ENCODE assay signal across 20 cellular contexts in the genomic region with DNA sequence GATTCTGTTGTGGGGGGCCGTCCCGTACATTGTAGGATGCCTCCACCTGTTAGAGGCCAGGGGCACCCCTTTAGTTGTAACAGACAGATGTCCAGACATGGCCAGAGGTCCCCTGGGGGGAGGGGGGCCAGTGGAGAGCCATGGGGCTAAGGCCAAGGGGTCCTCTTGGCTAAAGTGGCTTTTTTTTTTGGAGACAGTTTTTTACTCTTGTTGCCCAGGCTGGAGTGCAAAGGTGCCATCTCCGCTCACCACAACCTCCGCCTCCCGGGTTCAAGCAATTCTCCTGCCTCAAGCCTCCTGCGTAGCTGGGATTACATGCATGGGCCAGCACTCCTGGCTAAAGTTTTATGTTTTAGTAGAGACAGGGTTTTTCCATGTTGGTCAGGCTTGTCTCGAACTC.
DNase-seq lines count a peak whose midpoint lies in the region; ATAC-seq, FAIRE-seq and TF ChIP-seq lines count a peak whose summit lies in the region.
"Had no signal": no experiment of that assay in that cellular context is flagged by ENCODE, and none has a peak within 500 bp of the region (broad histone marks: within the 10 kb centered on the region; RNA-seq: fewer than 3 reads in every experiment).

No MANE protein-coding gene starts in this region.

- intact Hi-C loops in sciatic nerve (cut with DNase I): loop anchor here (5.0 kb wide), 1 partner anchor 77 kb away; no protein-coding TSS in a partner anchor

- no peak for FAIRE-seq in GM12891 (lab: Jason Lieb, UNC)
- FAIRE-seq: D721Med, H54, HTR-8/SVneo had no signal

- H3K4me1 Mint-ChIP-seq in chondrocyte (ENCODE audit: low read depth): no peaks in the 10 kb centered on the region
- H3K4me1 Mint-ChIP-seq: GM23338 had no signal

- H3K9me3 ChIP-seq in HAP-1: no peaks in the 10 kb centered on the region
- H3K9me3 ChIP-seq: BE2C, Caco-2 had no signal

- no peak overlapping the region for H3K4me3 Mint-ChIP-seq in chondrocyte (ENCODE audit: unreplicated experiment)
- H3K4me3 Mint-ChIP-seq: CD4-positive, CD25-positive, alpha-beta regulatory T cell; GM23338; HFFc6 had no signal

- no peak overlapping the region for H3K4me3 ChIP-seq in HAP-1
- H3K4me3 ChIP-seq: GM23338 had no signal

- no peaks in the 10 kb centered on the region for H3K27me3 Mint-ChIP-seq in chondrocyte (ENCODE audit: low read depth)

- in situ Hi-C loops in HAP-1 (cut with MboI; ENCODE audit: low sequenced_read_pairs): no loop called here

- ATAC-seq in sciatic nerve: no peak
- ATAC-seq: GM23338, HCT116, HepG2 had no signal

- no peaks in the 10 kb centered on the region for H3K4me1 ChIP-seq in HAP-1
- H3K4me1 ChIP-seq: BE2C had no signal

- TF ChIP-seq POLR2A in GM12891 (IDR thresholded peaks at IDR 0.05; ENCODE audit: low read depth, low read length): 0 out of 2 replicates have a peak, but pooled peaks have one; percentile 27

- H3K27ac Mint-ChIP-seq in chondrocyte (ENCODE audit: unreplicated experiment): no peak overlapping the region
- H3K27ac Mint-ChIP-seq: GM23338, HFFc6 had no signal

- no peak for DNase-seq in GM12891 (ENCODE audit: insufficient read length, low spot score)
- peak; percentile 28 for DNase-seq in chondrocyte (ENCODE audit: low spot score)
- peak; percentile 21 for DNase-seq in sciatic nerve (ENCODE audit: low spot score)
- no peak for DNase-seq in DMS79 treated with DMSO at 0.1 percent for 48 hours (lab: John Stamatoyannopoulos, UW)
- DNase-seq in NCI-H2196 treated with DMSO at 0.1 percent for 48 hours (lab: John Stamatoyannopoulos, UW; ENCODE audit: unreplicated experiment): no peak
- no peak for DNase-seq in HAP-1 (ENCODE audit: low spot score in 2 of 2)
- DNase-seq: ACHN; BE2C; C1 segment of cervical spinal cord; Caco-2; CD4-positive, CD25-positive, alpha-beta regulatory T cell; GF-D8; HFFc6; KBM-7 had no signal

- H3K27me3 ChIP-seq in HAP-1 (ENCODE audit: low read depth): no peaks in the 10 kb centered on the region
- H3K27me3 ChIP-seq: BE2C had no signal

- peaks cover 3% of the 10 kb centered on the region for H3K36me3 Mint-ChIP-seq in chondrocyte (ENCODE audit: low read depth)

- TF ChIP-seq CTCF in chondrocyte (IDR thresholded peaks at IDR 0.05): no peak

- H3K9me3 Mint-ChIP-seq in chondrocyte (ENCODE audit: low read depth): peaks cover 6% of the 10 kb centered on the region
- H3K9me3 Mint-ChIP-seq: CD4-positive, CD25-positive, alpha-beta regulatory T cell; GM23338 had no signal

- no peaks in the 10 kb centered on the region for H3K36me3 ChIP-seq in HAP-1 (replicated peaks)
- H3K36me3 ChIP-seq: BE2C had no signal

TF ChIP-seq in GM12891, 5 proteins besides CTCF, POLR2A, EP300 and RAD21:
- TF ChIP-seq TAF1 (IDR thresholded peaks at IDR 0.05; ENCODE audit: low read depth, low read length): no peak
- no peak for TF ChIP-seq SPI1 (IDR thresholded peaks at IDR 0.05; ENCODE audit: low read depth, low read length)
- TF ChIP-seq POU2F2 (IDR thresholded peaks at IDR 0.05; ENCODE audit: low read depth, low read length): no peak
- no peak for TF ChIP-seq PAX5 (IDR thresholded peaks at IDR 0.05; ENCODE audit: insufficient read depth, low read length, severe bottlenecking)
- TF ChIP-seq POLR2AphosphoS5 (IDR thresholded peaks at IDR 0.05; ENCODE audit: low read depth, low read length): no peak; the same call in 1 of the 2 replicates
TF ChIP-seq in GM12891: peak in this region for 0.

Comparison
In these comparisons a context has a peak if more than half of its experiments do, and no peak if none do; other contexts are left out.
1. DNase-seq: peak in chondrocyte (single experiment) and sciatic nerve (single experiment); none in GM12891 (single experiment), DMS79 treated with DMSO at 0.1 percent for 48 hours (single experiment), NCI-H2196 treated with DMSO at 0.1 percent for 48 hours (single experiment) and HAP-1 (0 of 2).